Comparison of ENCODE assay signal across 2 cellular contexts in genomic region chr22:39877079-39877682, GRCh38.
TF ChIP-seq lines count a peak whose summit lies in the region.

No MANE protein-coding gene starts in this region.

TF ChIP-seq in GM12878, 131 proteins besides CTCF, POLR2A, EP300 and RAD21:
- TF ChIP-seq FOS (IDR thresholded peaks at IDR 0.05; ENCODE audit: borderline replicate concordance, extremely low read depth, insufficient read length) (no peak), TAF1 (IDR thresholded peaks at IDR 0.05; ENCODE audit: borderline replicate concordance, low read depth, low read length) (no peak), ZNF622 (IDR thresholded peaks at IDR 0.05) (no peak), IRF3 (IDR thresholded peaks at IDR 0.05) (no peak), MAX (IDR thresholded peaks at IDR 0.05; ENCODE audit: low read depth, low read length) (no peak), MLLT1 (IDR thresholded peaks at IDR 0.05) (no peak), PKNOX1 (IDR thresholded peaks at IDR 0.05) (no peak), POLR2AphosphoS2 (IDR thresholded peaks at IDR 0.05; ENCODE audit: low read depth, low read length) (no peak), RUNX3 (IDR thresholded peaks at IDR 0.05; ENCODE audit: low read length) (no peak), HDAC2 (IDR thresholded peaks at IDR 0.05) (no peak), FOXK2 (IDR thresholded peaks at IDR 0.05) (no peak), GATAD2B (conservative IDR thresholded peaks at IDR 0.05; ENCODE audit: low read depth) (no peak), ZNF687 (IDR thresholded peaks at IDR 0.05) (no peak), ELK1 (IDR thresholded peaks at IDR 0.05; ENCODE audit: low read depth, low read length) (no peak), KAT2A (conservative IDR thresholded peaks at IDR 0.05; ENCODE audit: control insufficient read depth, low read depth, low read length) (no peak)

TF ChIP-seq in H1, 55 proteins besides CTCF, POLR2A, EP300 and RAD21:
- TF ChIP-seq ZNF274 (IDR thresholded peaks at IDR 0.05; ENCODE audit: borderline replicate concordance, extremely low read depth, low read length) (no peak), MAX (IDR thresholded peaks at IDR 0.05) (no peak), GABPA (IDR thresholded peaks at IDR 0.05; ENCODE audit: borderline replicate concordance, insufficient read depth, low read length) (no peak), SIRT6 (IDR thresholded peaks at IDR 0.05; ENCODE audit: low read length) (no peak), TAF1 (IDR thresholded peaks at IDR 0.05; ENCODE audit: low read depth, low read length) (no peak), SRF (IDR thresholded peaks at IDR 0.05; ENCODE audit: low read depth, low read length) (no peak), BACH1 (IDR thresholded peaks at IDR 0.05; ENCODE audit: low read length) (no peak), NANOG (IDR thresholded peaks at IDR 0.05; ENCODE audit: insufficient read depth, low read depth, low read length, poor library complexity, severe bottlenecking) (no peak), RBBP5 (IDR thresholded peaks at IDR 0.05; ENCODE audit: borderline replicate concordance, low read depth, low read length) (no peak), KDM5A (IDR thresholded peaks at IDR 0.05; ENCODE audit: low read length) (no peak), GTF2F1 (IDR thresholded peaks at IDR 0.05; ENCODE audit: borderline replicate concordance, low read depth, low read length) (no peak), ASH2L (IDR thresholded peaks at IDR 0.05; ENCODE audit: low read length) (no peak), E2F6 (IDR thresholded peaks at IDR 0.05) (no peak)
